ENCODE assay signal across 1 cellular context in genomic region chr19:47231215-47232054, GRCh38.
TF ChIP-seq lines count a peak whose summit lies in the region.

No MANE protein-coding gene starts in this region.

TF ChIP-seq in IMR-90, 13 proteins besides CTCF, POLR2A, EP300 and RAD21:
- TF ChIP-seq RCOR1 (IDR thresholded peaks at IDR 0.05; ENCODE audit: insufficient replicate concordance, low read length) = no peak
- TF ChIP-seq MAZ (IDR thresholded peaks at IDR 0.05; ENCODE audit: borderline replicate concordance, low read depth, low read length) = peak; percentile 96
- no peak for TF ChIP-seq CHD1 (IDR thresholded peaks at IDR 0.05; ENCODE audit: low read depth, low read length)
- TF ChIP-seq BHLHE40 (IDR thresholded peaks at IDR 0.05; ENCODE audit: low read depth, low read length) = peak; percentile 95
- no peak for TF ChIP-seq ELK1 (IDR thresholded peaks at IDR 0.05; ENCODE audit: borderline replicate concordance, low read depth, low read length)
- peak; percentile 92 for TF ChIP-seq USF2 (IDR thresholded peaks at IDR 0.05; ENCODE audit: low read depth, low read length)
- peak; percentile 78 for TF ChIP-seq MXI1 (IDR thresholded peaks at IDR 0.05; ENCODE audit: borderline replicate concordance, low read depth, low read length)
- TF ChIP-seq SMC3 (IDR thresholded peaks at IDR 0.05; ENCODE audit: low read depth, low read length) = no peak
- no peak for TF ChIP-seq FOS (IDR thresholded peaks at IDR 0.05; ENCODE audit: low read depth, low read length)
- no peak for TF ChIP-seq MAFK (IDR thresholded peaks at IDR 0.05; ENCODE audit: low read depth, low read length)
- TF ChIP-seq NFE2L2 (IDR thresholded peaks at IDR 0.05; ENCODE audit: low read depth, low read length) = no peak
- TF ChIP-seq CEBPB (IDR thresholded peaks at IDR 0.05; ENCODE audit: low read depth, low read length) = no peak
